8 cellular contexts compared by ENCODE assay signal in genomic region chr16:21301168-21301894, GRCh38. TPM values are rescaled to one million over a fixed set of nuclear protein-coding genes. Genes with fewer than 3 reads are reported as not detected.
A peak's percentile ranks its signal among the peaks of the same experiment; 100 is the strongest.
DNase-seq lines count a peak whose midpoint lies in the region; ATAC-seq and TF ChIP-seq lines count a peak whose summit lies in the region.

No MANE protein-coding gene starts in this region.

- H3K4me1 Mint-ChIP-seq in T-helper 17 cell: peaks cover 19% of the 10 kb centered on the region

- H3K27me3 Mint-ChIP-seq in T-helper 17 cell: peaks cover 29% of the 10 kb centered on the region

- TF ChIP-seq CTCF in 22Rv1 (IDR thresholded peaks at IDR 0.05) (peak; percentile 60), GM13976 (IDR thresholded peaks at IDR 0.05; ENCODE audit: borderline replicate concordance, control extremely low read depth, extremely low read depth, insufficient read depth, missing control alignments) (no peak)

- H3K36me3 Mint-ChIP-seq in T-helper 17 cell (ENCODE audit: low read depth): no peaks in the 10 kb centered on the region

- peak overlapping the region; percentile 98 for H3K4me3 Mint-ChIP-seq in T-helper 17 cell

- DNase-seq in GM13976 (ENCODE audit: low spot score) (peak; percentile 84), NCI-H128 (lab: John Stamatoyannopoulos, UW; ENCODE audit: unreplicated experiment) (peak; percentile 12), T-helper 17 cell (peak in 1 of 3 donors; percentile 16), cerebellar cortex (ENCODE audit: low spot score) (peak; percentile 43), kidney tubule cell (ENCODE audit: low spot score) (peak; percentile 89)
- DNase-seq in stimulated activated CD4-positive, alpha-beta T cell treated with anti-CD3 and anti-CD28 coated beads, Interleukin-2, amount 100 ng/mL, for 4 hours (ENCODE audit: low read depth): peak; percentile 27

- in situ Hi-C loops in GM13976 (cut with MboI; ENCODE audit: low sequenced_read_pairs, unreplicated experiment): loop anchor here (10.0 kb wide), 1 partner anchor 1023 kb away; no protein-coding TSS in a partner anchor

- H3K27ac Mint-ChIP-seq in T-helper 17 cell: peak overlapping the region; percentile 72

- peak overlapping the region; percentile 79 for H3K27ac ChIP-seq in 22Rv1

- H3K9me3 ChIP-seq in T-helper 17 cell (ENCODE audit: control insufficient read depth, low read length, poor library complexity, severe bottlenecking): no peaks in the 10 kb centered on the region

- ATAC-seq in HG02798 (IDR thresholded peaks at IDR 0.05; ENCODE audit: poor library complexity, unreplicated experiment) (peak; percentile 64), T-helper 17 cell (peak; percentile 60)

RNA-seq across cellular contexts. Expression of gene CRYM, which starts 23.2 kb away (rescaled TPM):
- total RNA-seq in T-helper 17 cell: under 1 TPM in 1 of 2 donors, not detected in 1; 0.94 TPM
